In the genomic region with DNA sequence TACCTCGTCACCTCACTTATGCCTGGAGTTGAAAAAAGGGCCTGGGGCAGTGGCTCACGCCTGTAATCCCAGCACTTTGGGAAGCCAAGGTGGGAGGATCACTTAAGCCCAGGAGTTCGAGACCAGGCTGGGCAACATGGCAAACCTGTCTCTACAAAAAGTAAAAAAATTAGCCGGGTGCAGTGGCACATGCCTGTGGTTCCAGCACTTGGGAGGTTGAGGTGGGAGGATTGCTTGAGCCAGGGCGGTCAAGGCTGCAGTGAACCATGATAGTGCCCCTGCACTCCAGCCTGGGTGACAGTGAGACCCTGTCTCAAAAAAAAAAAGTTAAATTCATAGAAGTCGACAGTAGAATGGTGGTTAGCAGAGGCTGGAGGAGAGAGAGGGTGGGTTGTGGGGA, we compare ENCODE assay signal across 26 cellular contexts. TPM values are rescaled to one million over a fixed set of nuclear protein-coding genes. Genes with fewer than 3 reads are reported as not detected.
DNase-seq lines count a peak whose midpoint lies in the region; ATAC-seq and TF ChIP-seq lines count a peak whose summit lies in the region.
"Had no signal": no experiment of that assay in that cellular context is flagged by ENCODE, and none has a peak within 500 bp of the region (broad histone marks: within the 10 kb centered on the region; RNA-seq: fewer than 3 reads in every experiment).

No MANE protein-coding gene starts in this region.

- peaks cover 0 to 34% (median 0%) of the 10 kb centered on the region in 9 donors for H3K36me3 ChIP-seq in heart right ventricle
- H3K36me3 ChIP-seq: BE2C had no signal

- 86 to 89% methylated on average over 6 of the region's 6 CpGs for WGBS in heart right ventricle, 2 donors

- no peak overlapping the region for H3K27ac ChIP-seq in heart right ventricle
- H3K27ac ChIP-seq: 22Rv1, A549, BLaER1 had no signal

- H3K9me3 ChIP-seq in heart right ventricle: no peaks in the 10 kb centered on the region
- H3K9me3 ChIP-seq: A549, BE2C, BLaER1 had no signal

- peak; percentile 20 for DNase-seq in Right ventricle myocardium inferior (ENCODE audit: missing footprints)
- DNase-seq in heart right ventricle: no peak
- DNase-seq in ELF-1 (ENCODE audit: low read depth, low spot score): peak; percentile 34
- DNase-seq in posterior vena cava (ENCODE audit: low spot score): peak; percentile 64
- DNase-seq in foreskin melanocyte: no peak
- no peak for DNase-seq in ACHN
- DNase-seq: BE2C; C1 segment of cervical spinal cord; CD4-positive, alpha-beta memory T cell; CD4-positive, CD25-positive, alpha-beta regulatory T cell; CD8-positive, alpha-beta memory T cell; COR-L47; DMS 273 treated with DMSO at 0.1 percent for 48 hours; DMS153; DMS53; DMS79; DND-41; EL; GF-D8 had no signal

- H3K4me3 ChIP-seq in heart right ventricle: no peak overlapping the region
- H3K4me3 ChIP-seq: A549, BLaER1 had no signal

- no peak for TF ChIP-seq CTCF in heart right ventricle (IDR thresholded peaks at IDR 0.05)

- H3K4me1 ChIP-seq in heart right ventricle: peaks cover 0 to 23% (median 7%) of the 10 kb centered on the region in 9 donors
- H3K4me1 ChIP-seq: A549, BE2C had no signal

- intact Hi-C loops in Right ventricle myocardium inferior (cut with DNase I) (no loop called here), heart right ventricle (cut with DNase I) (no loop called here), posterior vena cava (cut with DNase I) (no loop called here)

- in situ Hi-C loops in ACHN (cut with HindIII; ENCODE audit: low pct_ligation_motif_present, low pct_unique_long_range_greater_than_20kb, low sequenced_read_pairs): no loop called here

- ATAC-seq in Right ventricle myocardium inferior: no peak
- ATAC-seq in heart right ventricle: no peak
- ATAC-seq: A549 had no signal

- H3K27me3 ChIP-seq in heart right ventricle: peaks cover 0 to 18% (median 0%) of the 10 kb centered on the region in 7 donors
- H3K27me3 ChIP-seq: BLaER1 had no signal

RNA-seq across cellular contexts. Expression of a gene that starts 4.6 kb away (rescaled TPM):
- total RNA-seq in Right ventricle myocardium inferior (8.7 TPM), heart right ventricle (10 to 100 TPM in 3 of 10 donors, 1 to 10 TPM in 7; 4.1 to 17.8 (median 8.1) TPM), posterior vena cava (10 to 100 TPM; 11.7 to 25.3 TPM)
- 10 to 100 TPM in 1 of 2 donors, 1 to 10 TPM in 1; 6.1 to 41.6 TPM for polyA plus RNA-seq in heart right ventricle
- total RNA-seq: Daoy had no signal

RNA-seq across cellular contexts. Expression of a gene that starts 6.4 kb away (rescaled TPM):
- 42.1 TPM for total RNA-seq in Right ventricle myocardium inferior
- total RNA-seq in heart right ventricle: 10 to 100 TPM; 29.0 to 45.6 (median 38.0) TPM
- polyA plus RNA-seq in heart right ventricle: 10 to 100 TPM; 59.5 to 74.3 TPM
- 10 to 100 TPM; 29.0 to 33.2 TPM for total RNA-seq in posterior vena cava

RNA-seq across cellular contexts. Expression of a gene that starts 26.2 kb away (rescaled TPM):
- total RNA-seq in Right ventricle myocardium inferior (89.2 TPM), heart right ventricle (100 to 1,000 TPM in 9 of 10 donors, 10 to 100 TPM in 1; 90.4 to 128 (median 108) TPM), posterior vena cava (100 to 1,000 TPM; 122 to 169 TPM)
- 100 to 1,000 TPM in 1 of 2 donors, 10 to 100 TPM in 1; 86.7 to 371 TPM for polyA plus RNA-seq in heart right ventricle

RNA-seq across cellular contexts. Expression of a gene that starts 59.6 kb away (rescaled TPM):
- total RNA-seq in Right ventricle myocardium inferior (not detected), heart right ventricle (under 1 TPM in 1 of 10 donors, not detected in 9; 0.09 TPM), posterior vena cava (not detected)
- not detected for polyA plus RNA-seq in heart right ventricle
- total RNA-seq: A172; CD4-positive, alpha-beta memory T cell; CD4-positive, CD25-positive, alpha-beta regulatory T cell; CD8-positive, alpha-beta memory T cell; Daoy had no signal
- polyA plus RNA-seq: AG04450; CD14-positive monocyte; CD4-positive, alpha-beta memory T cell; CD4-positive, CD25-positive, alpha-beta regulatory T cell; CD8-positive, alpha-beta memory T cell had no signal

Comparison
In these comparisons a context has a peak if more than half of its experiments do, and no peak if none do; other contexts are left out.
1. DNase-seq: peak in Right ventricle myocardium inferior (single experiment), ELF-1 (single experiment) and posterior vena cava (single experiment); none in heart right ventricle (0 of 2), foreskin melanocyte (single experiment) and ACHN (single experiment).